In genomic region chr15:63146684-63147083, GRCh38 we compare ENCODE assay signal across 14 cellular contexts. TPM values are rescaled to one million over a fixed set of nuclear protein-coding genes. Genes with fewer than 3 reads are reported as not detected.
A peak's percentile ranks its signal among the peaks of the same experiment; 100 is the strongest.
DNase-seq lines count a peak whose midpoint lies in the region; ATAC-seq, FAIRE-seq and TF ChIP-seq lines count a peak whose summit lies in the region.
"Had no signal": no experiment of that assay in that cellular context is flagged by ENCODE, and none has a peak within 500 bp of the region (broad histone marks: within the 10 kb centered on the region; RNA-seq: fewer than 3 reads in every experiment).

No MANE protein-coding gene starts in this region.

- DNase-seq in AG09319 (ENCODE audit: extremely low read depth, low read depth) (no peak), GM23248 (peak; percentile 13), astrocyte (ENCODE audit: low read depth) (no peak), foreskin keratinocyte (no peak), retina (no peak), NCI-H524 treated with DMSO at 0.1 percent for 48 hours (lab: John Stamatoyannopoulos, UW) (no peak), glomerular visceral epithelial cell (ENCODE audit: extremely low spot score) (no peak)
- DNase-seq: activated gamma-delta T cell, heart left ventricle, NCI-H1417, NCI-H345 had no signal

- no peak overlapping the region for H2AFZ ChIP-seq in GM23248
- H2AFZ ChIP-seq in astrocyte (ENCODE audit: low read depth, low read length): no peak overlapping the region

- H3K36me3 Mint-ChIP-seq in astrocyte (ENCODE audit: low read depth, unreplicated experiment): peaks cover 25% of the 10 kb centered on the region

- in situ Hi-C loops in GM23248 (cut with MboI): no loop called here

- H3K36me3 ChIP-seq in GM23248 (ENCODE audit: low read depth) (peaks cover 23% of the 10 kb centered on the region), astrocyte (ENCODE audit: insufficient read depth, low read length) (peaks cover 10% of the 10 kb centered on the region)

- H4K20me1 ChIP-seq in GM23248 (ENCODE audit: insufficient read depth) (no peaks in the 10 kb centered on the region), astrocyte (ENCODE audit: insufficient read depth, low read length) (peaks cover 4% of the 10 kb centered on the region)

- no peak overlapping the region for H3K4me3 ChIP-seq in GM23248
- H3K4me3 ChIP-seq in astrocyte (ENCODE audit: insufficient read depth, low read depth, low read length): no peak overlapping the region
- H3K4me3 ChIP-seq: heart left ventricle, SK-N-MC had no signal

- H3K27me3 Mint-ChIP-seq in astrocyte (ENCODE audit: low read depth, unreplicated experiment): no peaks in the 10 kb centered on the region

- no peaks in the 10 kb centered on the region for H3K79me2 ChIP-seq in GM23248 (ENCODE audit: insufficient read depth)
- H3K79me2 ChIP-seq in astrocyte (ENCODE audit: insufficient read depth, low read length): peaks cover 3% of the 10 kb centered on the region

- TF ChIP-seq CTCF in AG09319 (IDR thresholded peaks at IDR 0.05; ENCODE audit: low read depth, low read length) (peak; percentile 12), astrocyte (IDR thresholded peaks at IDR 0.05; ENCODE audit: insufficient read depth, low read depth, low read length) (peak; percentile 7), foreskin keratinocyte (conservative IDR thresholded peaks at IDR 0.05) (peak; percentile 34)

- FAIRE-seq in astrocyte (lab: Jason Lieb, UNC): no peak

- H3K27ac ChIP-seq in GM23248: no peak overlapping the region
- no peak overlapping the region for H3K27ac ChIP-seq in astrocyte (ENCODE audit: low read depth, low read length)
- no peak overlapping the region for H3K27ac ChIP-seq in foreskin keratinocyte
- H3K27ac ChIP-seq: heart left ventricle, SK-N-MC had no signal

- H3K4me2 ChIP-seq in GM23248 (ENCODE audit: unreplicated experiment) (no peak overlapping the region), astrocyte (ENCODE audit: low read length) (no peak overlapping the region)

- H3K4me1 Mint-ChIP-seq in astrocyte (ENCODE audit: low read depth, unreplicated experiment): no peaks in the 10 kb centered on the region

- 74 to 88% methylated on average over 3 of the region's 3 CpGs for WGBS in GM23248 (ENCODE audit: low coverage in 1 of 2, low lambda C conversion rate in 2 of 2, missing lambda C conversion rate in 2 of 2), 2 experiments

- H3K27ac Mint-ChIP-seq in astrocyte (ENCODE audit: unreplicated experiment): no peak overlapping the region

- H3K27me3 ChIP-seq in GM23248 (replicated peaks; ENCODE audit: insufficient read depth): no peaks in the 10 kb centered on the region
- no peaks in the 10 kb centered on the region for H3K27me3 ChIP-seq in astrocyte (ENCODE audit: insufficient read depth, low read length)
- H3K27me3 ChIP-seq in foreskin keratinocyte: no peaks in the 10 kb centered on the region
- H3K27me3 ChIP-seq: heart left ventricle had no signal

- no peaks in the 10 kb centered on the region for H3K9me2 ChIP-seq in GM23248 (ENCODE audit: insufficient read depth)

- no peak overlapping the region for H3K4me3 Mint-ChIP-seq in astrocyte (ENCODE audit: unreplicated experiment)

- peaks cover 59% of the 10 kb centered on the region for H3F3A ChIP-seq in GM23248 (ENCODE audit: insufficient read depth)

- H3K4me1 ChIP-seq in GM23248 (ENCODE audit: insufficient read depth): peaks cover 11% of the 10 kb centered on the region
- H3K4me1 ChIP-seq in astrocyte (ENCODE audit: insufficient read depth, low read length): no peaks in the 10 kb centered on the region
- no peaks in the 10 kb centered on the region for H3K4me1 ChIP-seq in foreskin keratinocyte

- ATAC-seq in foreskin keratinocyte (no peak), GM19452 (IDR thresholded peaks at IDR 0.05; ENCODE audit: unreplicated experiment) (no peak)
- ATAC-seq: left lobe of liver had no signal

- no peaks in the 10 kb centered on the region for H3K9me3 Mint-ChIP-seq in astrocyte (ENCODE audit: unreplicated experiment)

- H3K9me3 ChIP-seq in GM23248 (ENCODE audit: low read depth) (no peaks in the 10 kb centered on the region), astrocyte (ENCODE audit: insufficient read depth, low read depth, low read length) (no peaks in the 10 kb centered on the region)
- H3K9me3 ChIP-seq: heart left ventricle had no signal

- no peak overlapping the region for H3K9ac ChIP-seq in GM23248
- no peak overlapping the region for H3K9ac ChIP-seq in astrocyte (ENCODE audit: low read length)

RNA-seq across cellular contexts. Expression of gene RPS27L, which starts 10.6 kb away (rescaled TPM):
- total RNA-seq in GM23248 (2014; rRNA removed; shearing (Covaris generic)): 110 and 151 TPM in 2 replicates
- polyA plus RNA-seq in GM23248 (2016; fragmentation: Nextera tagmentation; extraction: Ambion mirVana) (1,175 and 1,181 TPM in 2 replicates), foreskin keratinocyte (199 and 221 TPM in 2 replicates)
- total RNA-seq in astrocyte (428 and 484 TPM in 2 replicates), foreskin keratinocyte (129 and 140 TPM in 2 replicates)

RNA-seq across cellular contexts. Expression of gene LACTB, which starts 25.0 kb away (rescaled TPM):
- 27.1 and 27.3 TPM in 2 replicates for total RNA-seq in GM23248 (2014; rRNA removed; shearing (Covaris generic))
- polyA plus RNA-seq in GM23248 (2016; fragmentation: Nextera tagmentation; extraction: Ambion mirVana) (35.8 and 39.7 TPM in 2 replicates), foreskin keratinocyte (10.8 and 11.0 TPM in 2 replicates)
- total RNA-seq in astrocyte (29.8 and 37.2 TPM in 2 replicates), foreskin keratinocyte (15.0 and 15.8 TPM in 2 replicates)

RNA-seq across cellular contexts. Expression of gene RAB8B, which starts 42.7 kb away (rescaled TPM):
- 54.3 and 54.6 TPM in 2 replicates for total RNA-seq in GM23248 (2014; rRNA removed; shearing (Covaris generic))
- 37.8 and 43.6 TPM in 2 replicates for polyA plus RNA-seq in GM23248 (2016; fragmentation: Nextera tagmentation; extraction: Ambion mirVana)
- total RNA-seq in astrocyte: 45.7 and 49.3 TPM in 2 replicates
- 18.9 and 20.4 TPM in 2 replicates for total RNA-seq in foreskin keratinocyte
- polyA plus RNA-seq in foreskin keratinocyte: 4.5 and 5.1 TPM in 2 replicates
